Comparison of ENCODE assay signal across 8 cellular contexts in genomic region chr14:23284654-23285529, GRCh38. TPM values are rescaled to one million over a fixed set of nuclear protein-coding genes. Genes with fewer than 3 reads are reported as not detected.
DNase-seq lines count a peak whose midpoint lies in the region; ATAC-seq and TF ChIP-seq lines count a peak whose summit lies in the region.

No MANE protein-coding gene starts in this region.

- CTCF ChIA-PET in activated CD8-positive, alpha-beta T cell treated with anti-CD3 and anti-CD28 coated beads, Interleukin-2, amount 10 ng/mL, durations not matched to agents 7 days and 5 days (lab: Charles Lee) = interaction anchor here (0.6 to 3.7 kb wide), 4 partner anchors 16 to 164 kb away, joined by 3 to 28 read pairs (median 14); no protein-coding TSS in a partner anchor

- H3K27me3 ChIP-seq in H7 (ENCODE audit: control insufficient read depth, insufficient read depth, low read length) (peaks cover 24% of the 10 kb centered on the region), rectal smooth muscle tissue (ENCODE audit: control insufficient read depth, insufficient read depth, low read length) (no peaks in the 10 kb centered on the region)

- no peak for ATAC-seq in activated CD8-positive, alpha-beta T cell treated with anti-CD3 and anti-CD28 coated beads, Interleukin-2, amount 10 ng/mL, durations not matched to agents 7 days and 5 days
- ATAC-seq in HG02588 (IDR thresholded peaks at IDR 0.05; ENCODE audit: unreplicated experiment) = no peak

- H3K4me1 ChIP-seq in rectal smooth muscle tissue (ENCODE audit: control insufficient read depth, insufficient read depth, low read length) = peaks cover 8% of the 10 kb centered on the region

- POLR2A ChIA-PET in activated CD8-positive, alpha-beta T cell treated with anti-CD3 and anti-CD28 coated beads, Interleukin-2, amount 10 ng/mL, durations not matched to agents 7 days and 5 days (lab: Charles Lee) = interaction anchor here (1.3 to 2.6 kb wide), 3 partner anchors 16 to 37 kb away, joined by 5 to 16 read pairs (median 6); partner anchors contain the start of gene PABPN1

- H3K27ac ChIP-seq in rectal smooth muscle tissue (ENCODE audit: low read depth, low read length) = peak overlapping the region; percentile 91

- H3K27ac Mint-ChIP-seq in activated CD8-positive, alpha-beta T cell treated with anti-CD3 and anti-CD28 coated beads, Interleukin-2, amount 10 ng/mL, durations not matched to agents 7 days and 5 days = peak overlapping the region; percentile 84

- H3K9ac ChIP-seq in rectal smooth muscle tissue (ENCODE audit: low read length) = peak overlapping the region; percentile 86

- TF ChIP-seq CTCF in AG10803 (conservative IDR thresholded peaks at IDR 0.05; ENCODE audit: low read length) = no peak

- peaks cover 6% of the 10 kb centered on the region for H3K36me3 Mint-ChIP-seq in activated CD8-positive, alpha-beta T cell treated with anti-CD3 and anti-CD28 coated beads, Interleukin-2, amount 10 ng/mL, durations not matched to agents 7 days and 5 days (ENCODE audit: low read depth)

- peaks cover 18% of the 10 kb centered on the region for H3K4me1 Mint-ChIP-seq in activated CD8-positive, alpha-beta T cell treated with anti-CD3 and anti-CD28 coated beads, Interleukin-2, amount 10 ng/mL, durations not matched to agents 7 days and 5 days (ENCODE audit: low read depth)

- H3K36me3 ChIP-seq in H7 (replicated peaks; ENCODE audit: control insufficient read depth, insufficient read depth, low read length) (no peaks in the 10 kb centered on the region), rectal smooth muscle tissue (ENCODE audit: control insufficient read depth, insufficient read depth, low read length) (no peaks in the 10 kb centered on the region)

- H3K27me3 Mint-ChIP-seq in activated CD8-positive, alpha-beta T cell treated with anti-CD3 and anti-CD28 coated beads, Interleukin-2, amount 10 ng/mL, durations not matched to agents 7 days and 5 days (ENCODE audit: low read depth) = no peaks in the 10 kb centered on the region

- peak overlapping the region; percentile 85 for H3K4me3 ChIP-seq in AG10803 (ENCODE audit: low read length)
- peak overlapping the region; percentile 71 for H3K4me3 ChIP-seq in H7 (ENCODE audit: insufficient read depth, low read depth, low read length)
- H3K4me3 ChIP-seq in rectal smooth muscle tissue (ENCODE audit: low read length) = peak overlapping the region; percentile 85

- H3K4me3 Mint-ChIP-seq in activated CD8-positive, alpha-beta T cell treated with anti-CD3 and anti-CD28 coated beads, Interleukin-2, amount 10 ng/mL, durations not matched to agents 7 days and 5 days = peak overlapping the region; percentile 96

- DNase-seq in AG10803 (ENCODE audit: low read depth) = no peak
- DNase-seq in H7 = no peak
- peak; percentile 31 for DNase-seq in activated CD8-positive, alpha-beta T cell treated with anti-CD3 and anti-CD28 coated beads, Interleukin-2, amount 10 ng/mL, durations not matched to agents 7 days and 5 days
- DNase-seq in glomerular visceral epithelial cell (ENCODE audit: extremely low spot score) = peak; percentile 14
- DNase-seq in T1000 (lab: John Stamatoyannopoulos, UW) = no peak
- DNase-seq in NCI-H226 = no peak

- no peaks in the 10 kb centered on the region for H3K9me3 Mint-ChIP-seq in activated CD8-positive, alpha-beta T cell treated with anti-CD3 and anti-CD28 coated beads, Interleukin-2, amount 10 ng/mL, durations not matched to agents 7 days and 5 days (ENCODE audit: insufficient read depth)

RNA-seq across cellular contexts. Expression of gene HOMEZ, which starts 1.0 kb away (rescaled TPM):
- total RNA-seq in H7 (2014; rRNA removed; shearing (Covaris generic)) = 5.9 and 7.8 TPM in 2 replicates
- 1 to 10 TPM; 7.8 to 9.2 TPM for total RNA-seq in activated CD8-positive, alpha-beta T cell treated with anti-CD3 and anti-CD28 coated beads, Interleukin-2, amount 10 ng/mL, durations not matched to agents 7 days and 5 days

RNA-seq across cellular contexts. Expression of gene PPP1R3E, which starts 17.8 kb away (rescaled TPM):
- total RNA-seq in H7 (2014; rRNA removed; shearing (Covaris generic)) = 1.0 and 2.0 TPM in 2 replicates
- total RNA-seq in activated CD8-positive, alpha-beta T cell treated with anti-CD3 and anti-CD28 coated beads, Interleukin-2, amount 10 ng/mL, durations not matched to agents 7 days and 5 days = 10 to 100 TPM; 22.6 to 28.3 TPM

RNA-seq across cellular contexts. Expression of gene BCL2L2, which starts 21.7 kb away (rescaled TPM):
- total RNA-seq in H7 (2014; rRNA removed; shearing (Covaris generic)) = 8.8 and 14.2 TPM in 2 replicates
- total RNA-seq in activated CD8-positive, alpha-beta T cell treated with anti-CD3 and anti-CD28 coated beads, Interleukin-2, amount 10 ng/mL, durations not matched to agents 7 days and 5 days = 1 to 10 TPM; 2.2 to 2.9 TPM

RNA-seq across cellular contexts. Expression of gene PABPN1, which starts 36.4 kb away (rescaled TPM):
- 143 and 174 TPM in 2 replicates for total RNA-seq in H7 (2014; rRNA removed; shearing (Covaris generic))
- total RNA-seq in activated CD8-positive, alpha-beta T cell treated with anti-CD3 and anti-CD28 coated beads, Interleukin-2, amount 10 ng/mL, durations not matched to agents 7 days and 5 days = 100 to 1,000 TPM; 200 to 210 TPM

RNA-seq across cellular contexts. Expression of gene RNF212B, which starts 47.2 kb away (rescaled TPM):
- 0.24 TPM in 1 of 2 replicates, not detected in the other for total RNA-seq in H7 (2014; rRNA removed; shearing (Covaris generic))
- not detected for total RNA-seq in activated CD8-positive, alpha-beta T cell treated with anti-CD3 and anti-CD28 coated beads, Interleukin-2, amount 10 ng/mL, durations not matched to agents 7 days and 5 days

Comparison
In these comparisons a context has a peak if more than half of its experiments do, and no peak if none do; other contexts are left out.
1. DNase-seq: peak in activated CD8-positive, alpha-beta T cell treated with anti-CD3 and anti-CD28 coated beads, Interleukin-2, amount 10 ng/mL, durations not matched to agents 7 days and 5 days (single experiment) and glomerular visceral epithelial cell (single experiment); none in AG10803 (single experiment), H7 (single experiment), T1000 (single experiment) and NCI-H226 (single experiment).
2. Peak in every context shown above with its lines, with median percentiles within 50 percentile points of each other: H3K4me3 ChIP-seq.